15 cellular contexts compared by ENCODE assay signal in genomic region chr19:18156268-18156667, GRCh38. TPM values are rescaled to one million over a fixed set of nuclear protein-coding genes. Genes with fewer than 3 reads are reported as not detected.
DNase-seq lines count a peak whose midpoint lies in the region; ATAC-seq and TF ChIP-seq lines count a peak whose summit lies in the region.
"Had no signal": no experiment of that assay in that cellular context is flagged by ENCODE, and none has a peak within 500 bp of the region (broad histone marks: within the 10 kb centered on the region; RNA-seq: fewer than 3 reads in every experiment).

No MANE protein-coding gene starts in this region.

- no peak overlapping the region for H3K23ac ChIP-seq in trophoblast cell (ENCODE audit: low read length)

- H4K12ac ChIP-seq in trophoblast cell (ENCODE audit: low read depth, low read length): no peak overlapping the region

- H2BK5ac ChIP-seq in trophoblast cell (ENCODE audit: low read depth, low read length, poor library complexity): no peak overlapping the region

- H3K18ac ChIP-seq in trophoblast cell (ENCODE audit: low read length): no peak overlapping the region

- ATAC-seq in DND-41 (ENCODE audit: insufficient read depth, low read depth) (no peak), GM18511 (IDR thresholded peaks at IDR 0.05; ENCODE audit: unreplicated experiment) (no peak)
- ATAC-seq: PC-3, T-cell had no signal

- 0 out of 2 replicates have a peak overlapping the region, but pooled peaks have one; percentile 1 for H3K4me2 ChIP-seq in DND-41 (ENCODE audit: insufficient read depth, low read length)
- no peak overlapping the region for H3K4me2 ChIP-seq in trophoblast cell (ENCODE audit: low read length)
- H3K4me2 ChIP-seq: KMS-11 had no signal

- no peak overlapping the region for H3K14ac ChIP-seq in trophoblast cell (ENCODE audit: low read length)

- H4K20me1 ChIP-seq in DND-41 (ENCODE audit: insufficient read depth, low read length): peaks cover 32% of the 10 kb centered on the region

- peaks cover 22% of the 10 kb centered on the region for H3K79me2 ChIP-seq in DND-41 (ENCODE audit: insufficient read depth, low read length)
- peaks cover 13% of the 10 kb centered on the region for H3K79me2 ChIP-seq in trophoblast cell (ENCODE audit: control insufficient read depth, insufficient read depth, low read length, poor library complexity)

- no peak for TF ChIP-seq CTCF in DND-41 (IDR thresholded peaks at IDR 0.05; ENCODE audit: borderline replicate concordance, extremely low read depth, low read length, poor library complexity, severe bottlenecking)

- H3K4me1 ChIP-seq in DND-41 (ENCODE audit: insufficient read depth, low read length) (peaks cover 40% of the 10 kb centered on the region), skeletal muscle tissue (ENCODE audit: control insufficient read depth in 3 of 3, insufficient read depth in 3 of 3, low read length in 3 of 3) (peaks cover 61 to 73% (median 64%) of the 10 kb centered on the region in 3 donors), trophoblast cell (ENCODE audit: control insufficient read depth in 1 of 2, insufficient read depth in 2 of 2, low read length in 2 of 2) (peaks cover 13 to 14% of the 10 kb centered on the region in 2 experiments)

- H3K27me3 ChIP-seq in DND-41 (ENCODE audit: insufficient read depth, low read length, poor library complexity): no peaks in the 10 kb centered on the region
- H3K27me3 ChIP-seq in layer of hippocampus (ENCODE audit: control insufficient read depth, insufficient read depth, low read length): no peaks in the 10 kb centered on the region
- no peaks in the 10 kb centered on the region for H3K27me3 ChIP-seq in skeletal muscle tissue (ENCODE audit: control insufficient read depth in 3 of 3, insufficient read depth in 3 of 3, low read length in 3 of 3)
- H3K27me3 ChIP-seq in trophoblast cell (ENCODE audit: insufficient read depth, low read length): no peaks in the 10 kb centered on the region
- H3K27me3 ChIP-seq: BE2C had no signal

- H3K4ac ChIP-seq in trophoblast cell (ENCODE audit: low read depth, low read length): no peak overlapping the region

- no peak overlapping the region for H2BK120ac ChIP-seq in trophoblast cell (ENCODE audit: insufficient read depth, low read length, poor library complexity)

- no peak overlapping the region for H2AFZ ChIP-seq in DND-41 (ENCODE audit: low read depth, low read length)
- H2AFZ ChIP-seq in trophoblast cell (ENCODE audit: insufficient read depth, low read length, poor library complexity): no peak overlapping the region

- no CpG with 5 or more reads among the region's 6 CpGs for WGBS in trophoblast cell (ENCODE audit: extremely low coverage, insufficient coverage, insufficient read length)

- no peak overlapping the region for H4K91ac ChIP-seq in trophoblast cell (ENCODE audit: low read depth, low read length)

- H4K8ac ChIP-seq in trophoblast cell (ENCODE audit: low read depth, low read length): no peak overlapping the region

- H2AK5ac ChIP-seq in trophoblast cell (ENCODE audit: low read length): no peak overlapping the region

- H3K27ac ChIP-seq in DND-41 (ENCODE audit: low read length) (no peak overlapping the region), angular gyrus (ENCODE audit: low read depth, low read length) (peak overlapping the region; percentile 92), layer of hippocampus (ENCODE audit: low read depth, low read length) (peak overlapping the region; percentile 91), skeletal muscle tissue (ENCODE audit: low read depth, low read length) (peak overlapping the region; percentile 92), trophoblast cell (ENCODE audit: low read depth, low read length) (no peak overlapping the region)
- H3K27ac ChIP-seq: KMS-11 had no signal

- DNase-seq in DND-41 (no peak), trophoblast cell (no peak), NCI-H1694 treated with DMSO at 0.1 percent for 48 hours (lab: John Stamatoyannopoulos, UW) (no peak)
- no peak for DNase-seq in activated effector memory CD4-positive, alpha-beta T cell treated with anti-CD3 and anti-CD28 coated beads, Interleukin-2, amount 50 U/mL, for 16 hours
- DNase-seq: activated CD4-positive, alpha-beta T cell treated with anti-CD3 and anti-CD28 coated beads, Interleukin-2, amount 50 U/mL, for 4 hours; activated naive CD4-positive, alpha-beta T cell treated with Interleukin-2 at 50 U/mL for 16 hours; BE2C; GDM1; PC-3; T-cell had no signal

- H3K9ac ChIP-seq in DND-41 (ENCODE audit: low read depth, low read length) (no peak overlapping the region), skeletal muscle tissue (ENCODE audit: low read depth in 1 of 3, low read length in 3 of 3) (peak overlapping the region; percentile 73 to 87 (median 74)), trophoblast cell (ENCODE audit: low read length) (no peak overlapping the region)
- H3K9ac ChIP-seq: KMS-11 had no signal

- H3K36me3 ChIP-seq in DND-41 (ENCODE audit: insufficient read depth, low read length): peaks cover 34% of the 10 kb centered on the region
- peaks cover 0 to 9% (median 9%) of the 10 kb centered on the region in 3 donors for H3K36me3 ChIP-seq in skeletal muscle tissue (ENCODE audit: control insufficient read depth in 3 of 3, insufficient read depth in 3 of 3, low read length in 3 of 3)
- peaks cover 27 to 33% of the 10 kb centered on the region in 2 experiments for H3K36me3 ChIP-seq in trophoblast cell (ENCODE audit: control insufficient read depth in 1 of 2, insufficient read depth in 2 of 2, low read length in 2 of 2)

- no peaks in the 10 kb centered on the region for H3K9me3 ChIP-seq in DND-41 (ENCODE audit: insufficient read depth, low read length, severe bottlenecking)
- no peaks in the 10 kb centered on the region for H3K9me3 ChIP-seq in skeletal muscle tissue (ENCODE audit: control insufficient read depth in 3 of 3, low read length in 3 of 3)
- no peaks in the 10 kb centered on the region for H3K9me3 ChIP-seq in trophoblast cell (ENCODE audit: insufficient read depth, low read depth, low read length)
- H3K9me3 ChIP-seq: BE2C had no signal

- H3K4me3 ChIP-seq in DND-41 (ENCODE audit: low read depth in 1 of 2, low read length in 2 of 2): no peak overlapping the region
- peak overlapping the region in 2 of 3 donors; percentile 56 to 61 for H3K4me3 ChIP-seq in skeletal muscle tissue (ENCODE audit: low read length in 3 of 3)
- H3K4me3 ChIP-seq in trophoblast cell (ENCODE audit: low read depth, low read length): no peak overlapping the region

- H3K79me1 ChIP-seq in trophoblast cell (ENCODE audit: low read length): peaks cover 11% of the 10 kb centered on the region

- no peak overlapping the region for H2BK12ac ChIP-seq in trophoblast cell (ENCODE audit: low read length)

RNA-seq across cellular contexts. Expression of gene PIK3R2, which starts 3.3 kb away (rescaled TPM):
- 11.5 TPM for total RNA-seq in skeletal muscle tissue
- 56.7 and 57.2 TPM in 2 replicates for polyA plus RNA-seq in trophoblast cell (2013)

RNA-seq across cellular contexts. Expression of gene IFI30, which starts 17.3 kb away (rescaled TPM):
- total RNA-seq in skeletal muscle tissue: 3.7 TPM
- polyA plus RNA-seq in trophoblast cell (2013): 4.4 and 4.9 TPM in 2 replicates

RNA-seq across cellular contexts. Expression of gene MPV17L2, which starts 36.8 kb away (rescaled TPM):
- total RNA-seq in skeletal muscle tissue: 4.2 TPM
- polyA plus RNA-seq in trophoblast cell (2013): 26.0 and 26.7 TPM in 2 replicates

RNA-seq across cellular contexts. Expression of gene RAB3A, which starts 47.6 kb away (rescaled TPM):
- total RNA-seq in skeletal muscle tissue: 0.52 TPM
- polyA plus RNA-seq in trophoblast cell (2013): 2.5 and 3.0 TPM in 2 replicates

RNA-seq across cellular contexts. Expression of gene MAST3, which starts 58.7 kb away (rescaled TPM):
- total RNA-seq in skeletal muscle tissue: 3.7 TPM
- polyA plus RNA-seq in trophoblast cell (2013): 2.3 TPM in 2 replicates

Comparison
In these comparisons a context has a peak if more than half of its experiments do, and no peak if none do; other contexts are left out.
1. H3K27ac ChIP-seq: peak in angular gyrus (single experiment), layer of hippocampus (single experiment) and skeletal muscle tissue (single experiment); none in DND-41 (single experiment) and trophoblast cell (single experiment).
2. H3K4me3 ChIP-seq: peak in skeletal muscle tissue (2 of 3); none in DND-41 (0 of 2) and trophoblast cell (single experiment).
3. H3K9ac ChIP-seq: peak in skeletal muscle tissue (3 of 3); none in DND-41 (single experiment) and trophoblast cell (single experiment).